In the genomic region with DNA sequence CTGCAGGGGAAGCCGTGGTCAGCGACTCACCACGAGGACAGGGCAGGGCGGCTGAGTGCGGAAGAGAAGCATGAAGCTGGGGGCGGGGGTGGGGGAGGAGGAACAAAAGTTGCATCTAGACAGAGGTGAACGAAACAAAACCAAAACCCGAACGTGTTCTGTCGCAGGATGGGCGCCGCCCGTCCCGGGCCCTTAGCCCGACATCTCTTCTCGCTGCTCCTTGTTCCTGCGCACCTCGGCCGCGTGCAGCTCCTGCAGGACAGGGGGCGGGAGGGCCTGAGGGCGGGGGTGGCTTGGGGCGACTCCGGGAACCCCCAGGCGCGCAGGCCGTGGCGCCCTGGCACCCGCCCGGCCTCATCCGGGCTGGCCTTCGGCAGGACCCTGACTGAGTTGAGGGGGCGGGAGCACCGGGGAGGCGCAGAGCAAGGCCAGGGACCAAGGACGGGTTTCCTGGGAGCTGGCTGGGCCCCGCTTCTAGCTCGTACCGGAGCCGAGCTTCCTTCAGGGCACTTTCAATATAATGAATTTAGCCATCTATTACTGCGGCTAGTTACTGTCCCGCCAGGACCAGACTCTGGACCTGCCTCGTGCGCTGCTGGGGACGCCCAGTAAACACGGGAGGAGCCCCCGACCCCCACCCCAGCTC, we compare ENCODE assay signal across 9 cellular contexts. TPM values are rescaled to one million over a fixed set of nuclear protein-coding genes. Genes with fewer than 3 reads are reported as not detected.
DNase-seq lines count a peak whose midpoint lies in the region; ATAC-seq, FAIRE-seq and TF ChIP-seq lines count a peak whose summit lies in the region.
"Had no signal": no experiment of that assay in that cellular context is flagged by ENCODE, and none has a peak within 500 bp of the region (broad histone marks: within the 10 kb centered on the region; RNA-seq: fewer than 3 reads in every experiment).

No MANE protein-coding gene starts in this region.

- no peak overlapping the region for H2AFZ ChIP-seq in H1 (ENCODE audit: low read length)

- H3K4me1 ChIP-seq in CD4-positive, CD25-positive, alpha-beta regulatory T cell (ENCODE audit: control insufficient read depth, insufficient read depth, low read length, poor library complexity, severe bottlenecking), result peaks cover 48% of the 10 kb centered on the region
- H3K4me1 ChIP-seq in H1 (replicated peaks in 1 of 4; ENCODE audit: control insufficient read depth in 3 of 4, insufficient read depth in 4 of 4, low read length in 3 of 4) (peaks cover 0 to 16% (median 1%) of the 10 kb centered on the region in 4 experiments; a peak in 3 of 7 replicates), neutrophil (ENCODE audit: control insufficient read depth in 1 of 2, insufficient read depth in 1 of 2, low read depth in 1 of 2, low read length in 1 of 2) (peaks cover 51 to 52% of the 10 kb centered on the region in 2 experiments)

- peaks cover 0 to 6% of the 10 kb centered on the region in 2 experiments for H4K20me1 ChIP-seq in H1 (replicated peaks in 1 of 2; ENCODE audit: control insufficient read depth in 1 of 2, insufficient read depth in 2 of 2, low read length in 2 of 2)

- H3K9ac ChIP-seq in H1 (replicated peaks in 1 of 4; ENCODE audit: extremely low read depth in 1 of 4, low read depth in 3 of 4, low read length in 3 of 4), result peak overlapping the region in 3 of 4 experiments; percentile 28 to 57 (median 42); a peak in 5 of 7 replicates

- TF ChIP-seq CTCF in H1 (IDR thresholded peaks at IDR 0.05; ENCODE audit: control extremely low read depth in 1 of 3, insufficient read depth in 1 of 3, low read depth in 1 of 3, low read length in 3 of 3), result no peak
- TF ChIP-seq CTCF in neutrophil (IDR thresholded peaks at IDR 0.05), result peak; percentile 2
- TF ChIP-seq CTCF in type B pancreatic cell (conservative IDR thresholded peaks at IDR 0.05), result no peak

- FAIRE-seq in H1 (lab: Jason Lieb, UNC), result peak; percentile 19
- FAIRE-seq: colon had no signal

- H2BK15ac ChIP-seq in H1 (ENCODE audit: low read length), result no peak overlapping the region

- H3K27ac Mint-ChIP-seq in CD4-positive, CD25-positive, alpha-beta regulatory T cell, result peak overlapping the region; percentile 26 to 51 (median 29)
- no peak overlapping the region for H3K27ac Mint-ChIP-seq in type B pancreatic cell

- no peak overlapping the region for H3K56ac ChIP-seq in H1 (replicated peaks; ENCODE audit: insufficient read length, low read depth, low read length)

- peak; percentile 51 to 82 (median 65) for DNase-seq in CD4-positive, CD25-positive, alpha-beta regulatory T cell
- DNase-seq in T-helper 22 cell (ENCODE audit: low read depth) (peak; percentile 25), H1 (ENCODE audit: low read depth in 1 of 2, low spot score in 2 of 2) (no peak), type B pancreatic cell (ENCODE audit: extremely low spot score, unreplicated experiment) (no peak), cerebellar nuclear complex (lab: John Stamatoyannopoulos, UW) (no peak)

- no peaks in the 10 kb centered on the region for H3K27me3 Mint-ChIP-seq in CD4-positive, CD25-positive, alpha-beta regulatory T cell
- H3K27me3 Mint-ChIP-seq in type B pancreatic cell, result no peaks in the 10 kb centered on the region

- H4K5ac ChIP-seq in H1 (ENCODE audit: insufficient read length, low read depth, low read length), result peak overlapping the region; percentile 3

- peak overlapping the region; percentile 22; the same call in 1 of the 2 replicates for H4K8ac ChIP-seq in H1 (ENCODE audit: extremely low read depth, insufficient read depth, low read length)

- no peak overlapping the region; the same call in 1 of the 2 replicates for H2AK5ac ChIP-seq in H1 (ENCODE audit: low read depth, low read length)

- H2BK12ac ChIP-seq in H1 (ENCODE audit: low read depth, low read length), result no peak overlapping the region

- H2BK120ac ChIP-seq in H1 (replicated peaks; ENCODE audit: low read depth, low read length), result no peak overlapping the region

- peaks cover 7% of the 10 kb centered on the region; the same call in 1 of the 2 replicates for H3K23me2 ChIP-seq in H1 (ENCODE audit: low read depth, low read length)

- no peaks in the 10 kb centered on the region for H3K9me3 ChIP-seq in CD4-positive, CD25-positive, alpha-beta regulatory T cell (ENCODE audit: control insufficient read depth in 2 of 2, low read length in 2 of 2)
- H3K9me3 ChIP-seq in H1 (ENCODE audit: insufficient read depth in 2 of 2, low read depth in 1 of 2, low read length in 1 of 2) (no peaks in the 10 kb centered on the region), neutrophil (no peaks in the 10 kb centered on the region)

- peaks cover 0 to 35% (median 17%) of the 10 kb centered on the region in 4 donors for H3K4me1 Mint-ChIP-seq in CD4-positive, CD25-positive, alpha-beta regulatory T cell
- no peaks in the 10 kb centered on the region for H3K4me1 Mint-ChIP-seq in type B pancreatic cell (ENCODE audit: unreplicated experiment)

- no peaks in the 10 kb centered on the region for H3K79me1 ChIP-seq in H1 (ENCODE audit: low read depth, low read length)

- peak overlapping the region; percentile 90 for H3K27ac ChIP-seq in CD4-positive, CD25-positive, alpha-beta regulatory T cell (ENCODE audit: insufficient read depth, low read length, poor library complexity, severe bottlenecking)
- H3K27ac ChIP-seq in H1 (ENCODE audit: low read depth, low read length), result no peak overlapping the region; the same call in 1 of the 2 replicates
- peak overlapping the region; percentile 100 for H3K27ac ChIP-seq in neutrophil

- peaks cover 0 to 1% (median 0%) of the 10 kb centered on the region in 7 donors for H3K9me3 Mint-ChIP-seq in CD4-positive, CD25-positive, alpha-beta regulatory T cell
- no peaks in the 10 kb centered on the region for H3K9me3 Mint-ChIP-seq in type B pancreatic cell

- no peaks in the 10 kb centered on the region for H3K27me3 ChIP-seq in CD4-positive, CD25-positive, alpha-beta regulatory T cell (ENCODE audit: control insufficient read depth, insufficient read depth, low read length)
- no peaks in the 10 kb centered on the region; a peak in 1 of 7 replicates for H3K27me3 ChIP-seq in H1 (replicated peaks in 1 of 4; ENCODE audit: control insufficient read depth in 3 of 4, extremely low read depth in 1 of 4, insufficient read depth in 3 of 4, low read length in 3 of 4)
- H3K27me3 ChIP-seq in neutrophil, result no peaks in the 10 kb centered on the region

- POLR2A ChIA-PET in H1 (lab: Charles Lee; ENCODE audit: partially characterized antibody), result interaction anchor here (0.9 to 2.5 kb wide), 11 partner anchors 9 to 264 kb away, joined by 3 to 15 read pairs (median 4); a partner anchor contains a TSS

- H3K4ac ChIP-seq in H1 (replicated peaks; ENCODE audit: insufficient read length, low read depth, low read length), result no peak overlapping the region

- H3K4me3 Mint-ChIP-seq in CD4-positive, CD25-positive, alpha-beta regulatory T cell, result peak overlapping the region; percentile 85 to 91 (median 88)
- H3K4me3 Mint-ChIP-seq in type B pancreatic cell, result no peak overlapping the region

- peaks cover 15% of the 10 kb centered on the region for H3K36me3 Mint-ChIP-seq in CD4-positive, CD25-positive, alpha-beta regulatory T cell
- H3K36me3 Mint-ChIP-seq in type B pancreatic cell, result no peaks in the 10 kb centered on the region

- H3K4me3 ChIP-seq in CD4-positive, CD25-positive, alpha-beta regulatory T cell (ENCODE audit: low read depth, low read length), result peak overlapping the region; percentile 64
- peak overlapping the region in 3 of 4 experiments; percentile 34 to 57 (median 34); a peak in 6 of 8 replicates for H3K4me3 ChIP-seq in H1 (ENCODE audit: extremely low read depth in 1 of 4, insufficient read depth in 2 of 4, low read depth in 3 of 4, low read length in 4 of 4)
- peak overlapping the region; percentile 88 to 95 for H3K4me3 ChIP-seq in neutrophil (ENCODE audit: low read depth in 1 of 2, low read length in 1 of 2)

- TF ChIP-seq EP300 in H1 (IDR thresholded peaks at IDR 0.05; ENCODE audit: borderline replicate concordance in 1 of 2, low read depth in 2 of 2, low read length in 2 of 2), result no peak

- TF ChIP-seq POLR2A in H1 (IDR thresholded peaks at IDR 0.05; ENCODE audit: control extremely low read depth in 1 of 2, low read depth in 2 of 2, low read length in 2 of 2), result no peak

- no peak overlapping the region for H3K14ac ChIP-seq in H1 (ENCODE audit: insufficient read length)

- no peak overlapping the region for H4K91ac ChIP-seq in H1 (replicated peaks; ENCODE audit: insufficient read length, low read length)

- CTCF ChIA-PET in H1 (lab: Charles Lee; ENCODE audit: partially characterized antibody), result interaction anchor here (0.6 to 4.0 kb wide), 20 partner anchors 9 to 157 kb away, joined by 3 to 28 read pairs (median 4); a partner anchor contains a TSS

- no peak overlapping the region for H2BK5ac ChIP-seq in H1 (ENCODE audit: low read depth, low read length)

- WGBS in H1 (ENCODE audit: extremely low coverage in 1 of 2, insufficient coverage in 1 of 2, insufficient read length in 1 of 2, insufficient replicate concordance in 2 of 2, low coverage in 1 of 2, low lambda C conversion rate in 2 of 2, missing lambda C conversion rate in 1 of 2), 2 experiments, result 3% methylated on average over 5 of the region's 47 CpGs; no CpG with 5 or more reads in 1 of the 2 experiments

- no peak overlapping the region for H2BK20ac ChIP-seq in H1 (ENCODE audit: low read length)

- no peak for TF ChIP-seq RAD21 in H1 (IDR thresholded peaks at IDR 0.05 in 1 of 2, conservative IDR thresholded peaks at IDR 0.05 in 1 of 2; ENCODE audit: low read depth in 2 of 2, low read length in 2 of 2)

- peak overlapping the region; percentile 55; the same call in 1 of the 2 replicates for H3K18ac ChIP-seq in H1 (ENCODE audit: extremely low read depth, low read length)

- peak overlapping the region; percentile 65 to 67 for H3K4me2 ChIP-seq in H1 (ENCODE audit: insufficient read depth in 1 of 2, low read depth in 2 of 2, low read length in 2 of 2)

- peak; percentile 17 to 21 for ATAC-seq in CD4-positive, CD25-positive, alpha-beta regulatory T cell (ENCODE audit: low read depth in 2 of 2)
- peak; percentile 13 for ATAC-seq in HG02763 (IDR thresholded peaks at IDR 0.05; ENCODE audit: unreplicated experiment)
- no peak for ATAC-seq in GM21360 (IDR thresholded peaks at IDR 0.05; ENCODE audit: unreplicated experiment)

- H3K36me3 ChIP-seq in CD4-positive, CD25-positive, alpha-beta regulatory T cell (ENCODE audit: control insufficient read depth, insufficient read depth, low read length), result no peaks in the 10 kb centered on the region
- H3K36me3 ChIP-seq in H1 (ENCODE audit: control insufficient read depth in 2 of 4, insufficient read depth in 4 of 4, low read length in 3 of 4) (no peaks in the 10 kb centered on the region), neutrophil (no peaks in the 10 kb centered on the region)

- H3K23ac ChIP-seq in H1 (ENCODE audit: insufficient read length), result no peak overlapping the region

- H3K79me2 ChIP-seq in H1 (ENCODE audit: control insufficient read depth in 1 of 2, insufficient read depth in 2 of 2, low read length in 2 of 2), result no peaks in the 10 kb centered on the region

RNA-seq across cellular contexts. Expression of a gene that starts 12.0 kb away (rescaled TPM):
- total RNA-seq in CD4-positive, CD25-positive, alpha-beta regulatory T cell, result 64.6 TPM
- polyA plus RNA-seq in CD4-positive, CD25-positive, alpha-beta regulatory T cell, result 10 to 100 TPM; 11.7 to 13.5 (median 12.5) TPM
- total RNA-seq in H1 (2021; fragmentation: NEBNext Ultra II Directional; extraction: Animal tissue kit (Norgen Biotek cat#: 25700)), result 63.1 and 71.6 TPM in 2 replicates
- 51.5 and 70.8 TPM in 2 replicates for polyA plus RNA-seq in H1 (2011; rRNA removed)
- 60.4 TPM for polyA plus RNA-seq in H1 (2011; cell fraction: cytosol; rRNA removed)
- polyA plus RNA-seq in H1 (2011; cell fraction: nucleus; rRNA removed), result 122 TPM
- polyA plus RNA-seq in H1 (2012, experiment 1 of 2), result 42.7 to 63.6 TPM (median 56.4 TPM) in 4 replicates
- polyA plus RNA-seq in H1 (2012, experiment 2 of 2), result 53.7 TPM
- 35.5 TPM for polyA plus RNA-seq in H1 (2013, experiment 1 of 2)
- polyA plus RNA-seq in H1 (2013, experiment 2 of 2), result 37.5 TPM
- 11.2 and 14.8 TPM in 2 replicates for polyA minus RNA-seq in H1 (2011; rRNA and poly(A)+ RNA removed)
- 20.3 TPM for polyA minus RNA-seq in H1 (2011; cell fraction: cytosol; rRNA and poly(A)+ RNA removed)
- polyA minus RNA-seq in H1 (2011; cell fraction: nucleus; rRNA and poly(A)+ RNA removed), result 11.5 TPM
- total RNA-seq in type B pancreatic cell (ENCODE audit: low replicate concordance), result 38.9 and 40.8 TPM in 2 replicates

RNA-seq across cellular contexts. Expression of a gene that starts 14.4 kb away (rescaled TPM):
- 21.9 TPM for total RNA-seq in CD4-positive, CD25-positive, alpha-beta regulatory T cell
- 10 to 100 TPM in 2 of 4 donors, 1 to 10 TPM in 2; 8.3 to 10.5 (median 9.4) TPM for polyA plus RNA-seq in CD4-positive, CD25-positive, alpha-beta regulatory T cell
- 12.9 and 14.2 TPM in 2 replicates for total RNA-seq in H1 (2021; fragmentation: NEBNext Ultra II Directional; extraction: Animal tissue kit (Norgen Biotek cat#: 25700))
- 14.2 and 19.1 TPM in 2 replicates for polyA plus RNA-seq in H1 (2011; rRNA removed)
- 11.7 TPM for polyA plus RNA-seq in H1 (2011; cell fraction: cytosol; rRNA removed)
- polyA plus RNA-seq in H1 (2011; cell fraction: nucleus; rRNA removed), result 19.6 TPM
- 8.1 to 13.0 TPM (median 12.1 TPM) in 4 replicates for polyA plus RNA-seq in H1 (2012, experiment 1 of 2)
- polyA plus RNA-seq in H1 (2012, experiment 2 of 2), result 11.4 TPM
- 8.3 TPM for polyA plus RNA-seq in H1 (2013, experiment 1 of 2)
- 8.1 TPM for polyA plus RNA-seq in H1 (2013, experiment 2 of 2)
- polyA minus RNA-seq in H1 (2011; rRNA and poly(A)+ RNA removed), result 7.5 TPM in 2 replicates
- 8.1 TPM for polyA minus RNA-seq in H1 (2011; cell fraction: cytosol; rRNA and poly(A)+ RNA removed)
- 6.3 TPM for polyA minus RNA-seq in H1 (2011; cell fraction: nucleus; rRNA and poly(A)+ RNA removed)
- total RNA-seq in type B pancreatic cell (ENCODE audit: low replicate concordance), result 11.9 and 13.9 TPM in 2 replicates

RNA-seq across cellular contexts. Expression of a gene that starts 16.8 kb away (rescaled TPM):
- 38.3 TPM for total RNA-seq in CD4-positive, CD25-positive, alpha-beta regulatory T cell
- polyA plus RNA-seq in CD4-positive, CD25-positive, alpha-beta regulatory T cell, result 1 to 10 TPM; 1.8 to 3.7 (median 2.7) TPM
- total RNA-seq in H1 (2021; fragmentation: NEBNext Ultra II Directional; extraction: Animal tissue kit (Norgen Biotek cat#: 25700)), result 37.1 and 37.8 TPM in 2 replicates
- polyA plus RNA-seq in H1 (2011; rRNA removed), result 16.2 and 24.3 TPM in 2 replicates
- 19.7 TPM for polyA plus RNA-seq in H1 (2011; cell fraction: cytosol; rRNA removed)
- 181 TPM for polyA plus RNA-seq in H1 (2011; cell fraction: nucleus; rRNA removed)
- 17.9 to 26.4 TPM (median 23.9 TPM) in 4 replicates for polyA plus RNA-seq in H1 (2012, experiment 1 of 2)
- polyA plus RNA-seq in H1 (2012, experiment 2 of 2), result 18.4 TPM
- polyA plus RNA-seq in H1 (2013, experiment 1 of 2), result 14.4 TPM
- 12.9 TPM for polyA plus RNA-seq in H1 (2013, experiment 2 of 2)
- polyA minus RNA-seq in H1 (2011; rRNA and poly(A)+ RNA removed), result 46.2 and 51.7 TPM in 2 replicates
- 23.6 TPM for polyA minus RNA-seq in H1 (2011; cell fraction: cytosol; rRNA and poly(A)+ RNA removed)
- 47.6 TPM for polyA minus RNA-seq in H1 (2011; cell fraction: nucleus; rRNA and poly(A)+ RNA removed)
- 20.7 and 39.2 TPM in 2 replicates for total RNA-seq in type B pancreatic cell (ENCODE audit: low replicate concordance)

RNA-seq across cellular contexts. Expression of a gene that starts 55.2 kb away (rescaled TPM):
- total RNA-seq in CD4-positive, CD25-positive, alpha-beta regulatory T cell, result not detected
- polyA plus RNA-seq in CD4-positive, CD25-positive, alpha-beta regulatory T cell, result not detected
- not detected in 2 replicates for total RNA-seq in H1 (2021; fragmentation: NEBNext Ultra II Directional; extraction: Animal tissue kit (Norgen Biotek cat#: 25700))
- polyA plus RNA-seq in H1 (2011; rRNA removed), result 3.1 and 5.4 TPM in 2 replicates
- polyA plus RNA-seq in H1 (2011; cell fraction: cytosol; rRNA removed), result 2.5 TPM
- 16.8 TPM for polyA plus RNA-seq in H1 (2011; cell fraction: nucleus; rRNA removed)
- polyA plus RNA-seq in H1 (2012, experiment 1 of 2), result 0.27 to 1.6 TPM (median 0.43 TPM) in 3 of 4 replicates, not detected in the other
- 0.39 TPM for polyA plus RNA-seq in H1 (2012, experiment 2 of 2)
- polyA plus RNA-seq in H1 (2013, experiment 1 of 2), result 0.75 TPM
- 0.96 TPM for polyA plus RNA-seq in H1 (2013, experiment 2 of 2)
- polyA minus RNA-seq in H1 (2011; rRNA and poly(A)+ RNA removed), result not detected in 2 replicates
- not detected for polyA minus RNA-seq in H1 (2011; cell fraction: cytosol; rRNA and poly(A)+ RNA removed)
- polyA minus RNA-seq in H1 (2011; cell fraction: nucleus; rRNA and poly(A)+ RNA removed), result 1.1 TPM
- not detected in 2 replicates for total RNA-seq in type B pancreatic cell (ENCODE audit: low replicate concordance)

Comparison
In these comparisons a context has a peak if more than half of its experiments do, and no peak if none do; other contexts are left out.
1. DNase-seq: peak in CD4-positive, CD25-positive, alpha-beta regulatory T cell (3 of 3) and T-helper 22 cell (single experiment); none in H1 (0 of 2), type B pancreatic cell (single experiment) and cerebellar nuclear complex (0 of 2).
2. H3K4me3 ChIP-seq: peak in every context shown above with its lines; median percentile 92 in neutrophil; 64 in CD4-positive, CD25-positive, alpha-beta regulatory T cell; 34 in H1.